ENCODE assay signal across 1 cellular context in the genomic region with DNA sequence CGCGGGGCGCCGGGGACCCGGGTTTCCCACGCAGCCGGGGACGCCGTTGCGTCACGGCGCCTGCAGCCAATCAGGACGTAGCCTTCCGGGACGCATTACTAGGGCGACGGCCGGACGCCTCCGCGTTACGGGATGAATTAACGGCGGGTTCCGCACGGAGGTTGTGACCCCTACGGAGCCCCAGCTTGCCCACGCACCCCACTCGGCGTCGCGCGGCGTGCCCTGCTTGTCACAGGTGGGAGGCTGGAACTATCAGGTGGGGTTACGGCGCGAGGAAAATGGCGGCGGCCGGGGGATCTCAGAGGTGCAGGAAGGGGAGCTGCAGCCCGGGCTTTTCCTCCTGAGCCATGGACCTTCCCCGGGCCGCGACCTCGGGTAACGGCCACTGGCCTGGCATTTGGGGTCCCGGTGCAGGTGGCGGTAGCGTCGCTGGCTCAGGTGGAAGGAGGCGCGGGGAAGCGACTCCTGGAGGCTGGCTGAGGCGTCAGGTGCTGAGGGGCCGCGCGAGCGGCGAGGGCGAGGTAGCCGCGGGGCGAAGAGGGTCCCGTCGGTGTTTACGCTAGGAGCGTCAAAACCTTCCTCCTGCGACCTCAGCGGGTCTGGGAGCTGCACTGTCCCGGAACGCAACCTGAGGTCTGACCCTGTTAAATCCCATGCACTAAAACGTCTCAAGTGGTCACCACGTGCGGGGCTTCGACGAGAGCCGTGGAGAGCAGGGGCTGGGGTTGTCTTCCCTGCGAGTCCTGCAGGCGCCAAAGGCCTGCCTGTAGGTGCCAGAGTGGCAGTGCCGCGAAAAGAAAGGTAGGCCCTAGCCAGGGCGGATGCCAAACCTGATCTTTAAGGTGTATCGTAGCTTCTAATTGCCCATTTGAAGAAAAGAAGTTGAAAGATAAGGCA.
TF ChIP-seq lines count a peak whose summit lies in the region.

A gene (plus strand): TSS at position 98 of the 897 bp plus-strand sequence. CDS start 78,345 bp downstream, outside the sequence.

TF ChIP-seq in HepG2, 621 proteins besides CTCF, POLR2A, EP300 and RAD21 (continued from another document and continues in another):
- TF ChIP-seq, protein P1, sequence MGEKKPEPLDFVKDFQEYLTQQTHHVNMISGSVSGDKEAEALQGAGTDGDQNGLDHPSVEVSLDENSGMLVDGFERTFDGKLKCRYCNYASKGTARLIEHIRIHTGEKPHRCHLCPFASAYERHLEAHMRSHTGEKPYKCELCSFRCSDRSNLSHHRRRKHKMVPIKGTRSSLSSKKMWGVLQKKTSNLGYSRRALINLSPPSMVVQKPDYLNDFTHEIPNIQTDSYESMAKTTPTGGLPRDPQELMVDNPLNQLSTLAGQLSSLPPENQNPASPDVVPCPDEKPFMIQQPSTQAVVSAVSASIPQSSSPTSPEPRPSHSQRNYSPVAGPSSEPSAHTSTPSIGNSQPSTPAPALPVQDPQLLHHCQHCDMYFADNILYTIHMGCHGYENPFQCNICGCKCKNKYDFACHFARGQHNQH (CRISPR knock-in tag; IDR thresholded peaks at IDR 0.05), result peak; percentile 66; the same call in 1 of the 2 replicates
- TF ChIP-seq, protein P2, sequence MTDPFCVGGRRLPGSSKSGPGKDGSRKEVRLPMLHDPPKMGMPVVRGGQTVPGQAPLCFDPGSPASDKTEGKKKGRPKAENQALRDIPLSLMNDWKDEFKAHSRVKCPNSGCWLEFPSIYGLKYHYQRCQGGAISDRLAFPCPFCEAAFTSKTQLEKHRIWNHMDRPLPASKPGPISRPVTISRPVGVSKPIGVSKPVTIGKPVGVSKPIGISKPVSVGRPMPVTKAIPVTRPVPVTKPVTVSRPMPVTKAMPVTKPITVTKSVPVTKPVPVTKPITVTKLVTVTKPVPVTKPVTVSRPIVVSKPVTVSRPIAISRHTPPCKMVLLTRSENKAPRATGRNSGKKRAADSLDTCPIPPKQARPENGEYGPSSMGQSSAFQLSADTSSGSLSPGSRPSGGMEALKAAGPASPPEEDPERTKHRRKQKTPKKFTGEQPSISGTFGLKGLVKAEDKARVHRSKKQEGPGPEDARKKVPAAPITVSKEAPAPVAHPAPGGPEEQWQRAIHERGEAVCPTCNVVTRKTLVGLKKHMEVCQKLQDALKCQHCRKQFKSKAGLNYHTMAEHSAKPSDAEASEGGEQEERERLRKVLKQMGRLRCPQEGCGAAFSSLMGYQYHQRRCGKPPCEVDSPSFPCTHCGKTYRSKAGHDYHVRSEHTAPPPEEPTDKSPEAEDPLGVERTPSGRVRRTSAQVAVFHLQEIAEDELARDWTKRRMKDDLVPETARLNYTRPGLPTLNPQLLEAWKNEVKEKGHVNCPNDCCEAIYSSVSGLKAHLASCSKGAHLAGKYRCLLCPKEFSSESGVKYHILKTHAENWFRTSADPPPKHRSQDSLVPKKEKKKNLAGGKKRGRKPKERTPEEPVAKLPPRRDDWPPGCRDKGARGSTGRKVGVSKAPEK (CRISPR knock-in tag; IDR thresholded peaks at IDR 0.05; ENCODE audit: borderline replicate concordance), result peak; percentile 73
- TF ChIP-seq TBX3 (IDR thresholded peaks at IDR 0.05; ENCODE audit: borderline replicate concordance) (0 out of 2 replicates have a peak, but pooled peaks have one; percentile 7), ZNF282 (IDR thresholded peaks at IDR 0.05; ENCODE audit: partially characterized antibody) (no peak), ZNF788 (CRISPR knock-in tag; IDR thresholded peaks at IDR 0.05; ENCODE audit: borderline replicate concordance) (peak; percentile 97), FOSL1 (CRISPR knock-in tag; IDR thresholded peaks at IDR 0.05; ENCODE audit: borderline replicate concordance) (peak; percentile 62; the same call in 1 of the 2 replicates), JDP2 (CRISPR knock-in tag; IDR thresholded peaks at IDR 0.05; ENCODE audit: borderline replicate concordance) (no peak), SNAI1 (CRISPR knock-in tag; IDR thresholded peaks at IDR 0.05; ENCODE audit: borderline replicate concordance) (peak; percentile 99), ZNF230 (CRISPR knock-in tag; IDR thresholded peaks at IDR 0.05) (peak; percentile 100), ZNF572 (CRISPR knock-in tag; IDR thresholded peaks at IDR 0.05) (no peak), NR2F6 (IDR thresholded peaks at IDR 0.05) (peak; percentile 26; the same call in 1 of the 2 replicates), NR2F6 (CRISPR knock-in tag; IDR thresholded peaks at IDR 0.05) (peak; percentile 68; the same call in 1 of the 2 replicates), GTF3A (CRISPR knock-in tag; conservative IDR thresholded peaks at IDR 0.05) (no peak), ZNF883 (CRISPR knock-in tag; IDR thresholded peaks at IDR 0.05; ENCODE audit: not compliant biosample characterization) (peak; percentile 91), RNF2 (conservative IDR thresholded peaks at IDR 0.05; ENCODE audit: low read depth) (peak; percentile 99), ZNF30 (CRISPR knock-in tag; IDR thresholded peaks at IDR 0.05) (peak; percentile 98), RELA (CRISPR knock-in tag; IDR thresholded peaks at IDR 0.05) (no peak), TCF7 (IDR thresholded peaks at IDR 0.05; ENCODE audit: low read depth) (no peak), ZNF569 (CRISPR knock-in tag; IDR thresholded peaks at IDR 0.05; ENCODE audit: borderline replicate concordance) (peak; percentile 97; the same call in 1 of the 2 replicates), ZNF737 (CRISPR knock-in tag; IDR thresholded peaks at IDR 0.05; ENCODE audit: borderline replicate concordance) (peak; percentile 94), ZNF556 (CRISPR knock-in tag; IDR thresholded peaks at IDR 0.05; ENCODE audit: borderline replicate concordance) (peak; percentile 85), HNF4G (IDR thresholded peaks at IDR 0.05; ENCODE audit: borderline replicate concordance, low read depth, low read length) (no peak), HNF4G (CRISPR knock-in tag; IDR thresholded peaks at IDR 0.05; ENCODE audit: borderline replicate concordance, low read depth) (0 out of 2 replicates have a peak, but pooled peaks have one; percentile 56), ZNF792 (CRISPR knock-in tag; IDR thresholded peaks at IDR 0.05) (no peak; the same call in 1 of the 2 replicates), MAF1 (CRISPR knock-in tag; IDR thresholded peaks at IDR 0.05; ENCODE audit: borderline replicate concordance) (peak; percentile 87), ZNF790 (CRISPR knock-in tag; IDR thresholded peaks at IDR 0.05; ENCODE audit: borderline replicate concordance) (peak; percentile 95), CENPT (CRISPR knock-in tag; IDR thresholded peaks at IDR 0.05; ENCODE audit: low read depth) (peak; percentile 91; the same call in 1 of the 2 replicates), ATF1 (CRISPR knock-in tag; IDR thresholded peaks at IDR 0.05) (peak; percentile 94), ELF4 (CRISPR knock-in tag; IDR thresholded peaks at IDR 0.05; ENCODE audit: borderline replicate concordance) (peak; percentile 89), TEAD3 (CRISPR knock-in tag; optimal IDR thresholded peaks at IDR 0.05; ENCODE audit: borderline replicate concordance) (peak; percentile 14), ZNF629 (CRISPR knock-in tag; conservative IDR thresholded peaks at IDR 0.05) (peak; percentile 67; the same call in 1 of the 2 replicates), ZNF777 (CRISPR knock-in tag; IDR thresholded peaks at IDR 0.05) (peak; percentile 97), IKZF1 (IDR thresholded peaks at IDR 0.05) (no peak), JARID2 (CRISPR knock-in tag; IDR thresholded peaks at IDR 0.05; ENCODE audit: insufficient replicate concordance) (no peak)
- TF ChIP-seq, protein P3, sequence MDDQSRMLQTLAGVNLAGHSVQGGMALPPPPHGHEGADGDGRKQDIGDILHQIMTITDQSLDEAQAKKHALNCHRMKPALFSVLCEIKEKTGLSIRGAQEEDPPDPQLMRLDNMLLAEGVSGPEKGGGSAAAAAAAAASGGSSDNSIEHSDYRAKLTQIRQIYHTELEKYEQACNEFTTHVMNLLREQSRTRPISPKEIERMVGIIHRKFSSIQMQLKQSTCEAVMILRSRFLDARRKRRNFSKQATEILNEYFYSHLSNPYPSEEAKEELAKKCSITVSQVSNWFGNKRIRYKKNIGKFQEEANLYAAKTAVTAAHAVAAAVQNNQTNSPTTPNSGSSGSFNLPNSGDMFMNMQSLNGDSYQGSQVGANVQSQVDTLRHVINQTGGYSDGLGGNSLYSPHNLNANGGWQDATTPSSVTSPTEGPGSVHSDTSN (CRISPR knock-in tag; IDR thresholded peaks at IDR 0.05; ENCODE audit: borderline replicate concordance), result peak; percentile 92
- TF ChIP-seq, protein P4, sequence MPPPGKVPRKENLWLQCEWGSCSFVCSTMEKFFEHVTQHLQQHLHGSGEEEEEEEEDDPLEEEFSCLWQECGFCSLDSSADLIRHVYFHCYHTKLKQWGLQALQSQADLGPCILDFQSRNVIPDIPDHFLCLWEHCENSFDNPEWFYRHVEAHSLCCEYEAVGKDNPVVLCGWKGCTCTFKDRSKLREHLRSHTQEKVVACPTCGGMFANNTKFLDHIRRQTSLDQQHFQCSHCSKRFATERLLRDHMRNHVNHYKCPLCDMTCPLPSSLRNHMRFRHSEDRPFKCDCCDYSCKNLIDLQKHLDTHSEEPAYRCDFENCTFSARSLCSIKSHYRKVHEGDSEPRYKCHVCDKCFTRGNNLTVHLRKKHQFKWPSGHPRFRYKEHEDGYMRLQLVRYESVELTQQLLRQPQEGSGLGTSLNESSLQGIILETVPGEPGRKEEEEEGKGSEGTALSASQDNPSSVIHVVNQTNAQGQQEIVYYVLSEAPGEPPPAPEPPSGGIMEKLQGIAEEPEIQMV (CRISPR knock-in tag; IDR thresholded peaks at IDR 0.05; ENCODE audit: low read depth), result no peak; the same call in 1 of the 2 replicates
- TF ChIP-seq, protein P5, sequence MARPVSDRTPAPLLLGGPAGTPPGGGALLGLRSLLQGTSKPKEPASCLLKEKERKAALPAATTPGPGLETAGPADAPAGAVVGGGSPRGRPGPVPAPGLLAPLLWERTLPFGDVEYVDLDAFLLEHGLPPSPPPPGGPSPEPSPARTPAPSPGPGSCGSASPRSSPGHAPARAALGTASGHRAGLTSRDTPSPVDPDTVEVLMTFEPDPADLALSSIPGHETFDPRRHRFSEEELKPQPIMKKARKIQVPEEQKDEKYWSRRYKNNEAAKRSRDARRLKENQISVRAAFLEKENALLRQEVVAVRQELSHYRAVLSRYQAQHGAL (CRISPR knock-in tag; IDR thresholded peaks at IDR 0.05; ENCODE audit: not compliant biosample characterization), result peak; percentile 75
- TF ChIP-seq, protein P6, sequence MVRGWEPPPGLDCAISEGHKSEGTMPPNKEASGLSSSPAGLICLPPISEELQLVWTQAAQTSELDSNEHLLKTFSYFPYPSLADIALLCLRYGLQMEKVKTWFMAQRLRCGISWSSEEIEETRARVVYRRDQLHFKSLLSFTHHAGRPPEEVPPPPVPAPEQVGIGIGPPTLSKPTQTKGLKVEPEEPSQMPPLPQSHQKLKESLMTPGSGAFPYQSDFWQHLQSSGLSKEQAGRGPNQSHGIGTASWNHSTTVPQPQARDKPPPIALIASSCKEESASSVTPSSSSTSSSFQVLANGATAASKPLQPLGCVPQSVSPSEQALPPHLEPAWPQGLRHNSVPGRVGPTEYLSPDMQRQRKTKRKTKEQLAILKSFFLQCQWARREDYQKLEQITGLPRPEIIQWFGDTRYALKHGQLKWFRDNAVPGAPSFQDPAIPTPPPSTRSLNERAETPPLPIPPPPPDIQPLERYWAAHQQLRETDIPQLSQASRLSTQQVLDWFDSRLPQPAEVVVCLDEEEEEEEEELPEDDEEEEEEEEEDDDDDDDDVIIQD (CRISPR knock-in tag; IDR thresholded peaks at IDR 0.05; ENCODE audit: low read depth), result 0 out of 2 replicates have a peak, but pooled peaks have one; percentile 9
- TF ChIP-seq, protein P7, sequence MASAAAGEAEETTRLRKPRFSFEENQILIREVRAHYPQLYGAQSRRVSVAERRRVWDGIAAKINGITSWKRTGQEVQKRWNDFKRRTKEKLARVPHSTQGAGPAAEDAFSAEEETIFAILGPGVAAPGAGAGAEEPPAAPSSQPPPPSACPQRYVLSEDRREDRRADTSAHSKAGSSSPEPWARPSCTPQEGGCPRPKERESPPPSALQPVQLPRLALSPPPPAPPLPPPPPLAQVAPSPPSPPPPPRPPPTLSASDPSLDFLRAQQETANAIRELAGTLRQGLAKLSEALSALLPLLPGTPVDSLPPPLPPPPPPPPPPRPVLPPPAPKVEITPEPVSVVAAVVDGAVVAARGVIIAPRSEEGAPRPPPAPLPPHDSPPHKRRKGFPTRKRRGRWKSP (CRISPR knock-in tag; IDR thresholded peaks at IDR 0.05), result peak; percentile 71; the same call in 1 of the 2 replicates
- TF ChIP-seq, protein P8, sequence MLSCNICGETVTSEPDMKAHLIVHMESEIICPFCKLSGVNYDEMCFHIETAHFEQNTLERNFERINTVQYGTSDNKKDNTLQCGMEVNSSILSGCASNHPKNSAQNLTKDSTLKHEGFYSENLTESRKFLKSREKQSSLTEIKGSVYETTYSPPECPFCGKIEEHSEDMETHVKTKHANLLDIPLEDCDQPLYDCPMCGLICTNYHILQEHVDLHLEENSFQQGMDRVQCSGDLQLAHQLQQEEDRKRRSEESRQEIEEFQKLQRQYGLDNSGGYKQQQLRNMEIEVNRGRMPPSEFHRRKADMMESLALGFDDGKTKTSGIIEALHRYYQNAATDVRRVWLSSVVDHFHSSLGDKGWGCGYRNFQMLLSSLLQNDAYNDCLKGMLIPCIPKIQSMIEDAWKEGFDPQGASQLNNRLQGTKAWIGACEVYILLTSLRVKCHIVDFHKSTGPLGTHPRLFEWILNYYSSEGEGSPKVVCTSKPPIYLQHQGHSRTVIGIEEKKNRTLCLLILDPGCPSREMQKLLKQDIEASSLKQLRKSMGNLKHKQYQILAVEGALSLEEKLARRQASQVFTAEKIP (CRISPR knock-in tag; IDR thresholded peaks at IDR 0.05; ENCODE audit: borderline replicate concordance), result no peak
- TF ChIP-seq, protein P9, sequence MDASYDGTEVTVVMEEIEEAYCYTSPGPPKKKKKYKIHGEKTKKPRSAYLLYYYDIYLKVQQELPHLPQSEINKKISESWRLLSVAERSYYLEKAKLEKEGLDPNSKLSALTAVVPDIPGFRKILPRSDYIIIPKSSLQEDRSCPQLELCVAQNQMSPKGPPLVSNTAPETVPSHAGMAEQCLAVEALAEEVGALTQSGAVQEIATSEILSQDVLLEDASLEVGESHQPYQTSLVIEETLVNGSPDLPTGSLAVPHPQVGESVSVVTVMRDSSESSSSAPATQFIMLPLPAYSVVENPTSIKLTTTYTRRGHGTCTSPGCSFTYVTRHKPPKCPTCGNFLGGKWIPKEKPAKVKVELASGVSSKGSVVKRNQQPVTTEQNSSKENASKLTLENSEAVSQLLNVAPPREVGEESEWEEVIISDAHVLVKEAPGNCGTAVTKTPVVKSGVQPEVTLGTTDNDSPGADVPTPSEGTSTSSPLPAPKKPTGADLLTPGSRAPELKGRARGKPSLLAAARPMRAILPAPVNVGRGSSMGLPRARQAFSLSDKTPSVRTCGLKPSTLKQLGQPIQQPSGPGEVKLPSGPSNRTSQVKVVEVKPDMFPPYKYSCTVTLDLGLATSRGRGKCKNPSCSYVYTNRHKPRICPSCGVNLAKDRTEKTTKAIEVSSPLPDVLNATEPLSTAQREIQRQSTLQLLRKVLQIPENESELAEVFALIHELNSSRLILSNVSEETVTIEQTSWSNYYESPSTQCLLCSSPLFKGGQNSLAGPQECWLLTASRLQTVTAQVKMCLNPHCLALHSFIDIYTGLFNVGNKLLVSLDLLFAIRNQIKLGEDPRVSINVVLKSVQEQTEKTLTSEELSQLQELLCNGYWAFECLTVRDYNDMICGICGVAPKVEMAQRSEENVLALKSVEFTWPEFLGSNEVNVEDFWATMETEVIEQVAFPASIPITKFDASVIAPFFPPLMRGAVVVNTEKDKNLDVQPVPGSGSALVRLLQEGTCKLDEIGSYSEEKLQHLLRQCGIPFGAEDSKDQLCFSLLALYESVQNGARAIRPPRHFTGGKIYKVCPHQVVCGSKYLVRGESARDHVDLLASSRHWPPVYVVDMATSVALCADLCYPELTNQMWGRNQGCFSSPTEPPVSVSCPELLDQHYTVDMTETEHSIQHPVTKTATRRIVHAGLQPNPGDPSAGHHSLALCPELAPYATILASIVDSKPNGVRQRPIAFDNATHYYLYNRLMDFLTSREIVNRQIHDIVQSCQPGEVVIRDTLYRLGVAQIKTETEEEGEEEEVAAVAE (CRISPR knock-in tag; IDR thresholded peaks at IDR 0.05; ENCODE audit: borderline replicate concordance), result peak; percentile 48
